Comparison of ENCODE assay signal across 17 cellular contexts in the genomic region with DNA sequence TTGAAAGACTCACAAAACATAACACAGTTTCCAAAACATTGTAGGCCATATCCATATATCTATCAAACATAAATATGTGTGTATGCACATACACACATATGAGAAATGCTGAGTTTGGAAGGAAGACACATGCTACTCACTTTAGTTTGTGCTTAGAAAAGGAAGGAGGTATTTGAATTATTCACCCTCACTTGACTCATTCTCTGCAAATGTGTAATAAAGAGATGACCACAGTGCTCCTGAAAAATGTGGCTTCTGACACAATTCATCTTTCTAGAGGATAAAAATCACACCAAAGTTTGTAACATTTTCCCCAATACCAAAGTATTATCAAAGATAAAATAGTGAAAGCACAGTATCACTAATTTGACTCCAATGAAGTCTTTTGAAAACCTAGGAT.
A peak's percentile ranks its signal among the peaks of the same experiment; 100 is the strongest.
DNase-seq lines count a peak whose midpoint lies in the region; ATAC-seq, FAIRE-seq and TF ChIP-seq lines count a peak whose summit lies in the region.
"Had no signal": no experiment of that assay in that cellular context is flagged by ENCODE, and none has a peak within 500 bp of the region (broad histone marks: within the 10 kb centered on the region; RNA-seq: fewer than 3 reads in every experiment).

No MANE protein-coding gene starts in this region.

- peak; percentile 73 for ATAC-seq in SK-N-SH treated with all-trans-retinoic acid at 6 μM for 48 hours
- ATAC-seq: naive thymus-derived CD8-positive, alpha-beta T cell had no signal

- peak; percentile 1 for DNase-seq in H54 (ENCODE audit: insufficient read length, low spot score)
- peak; percentile 64 for DNase-seq in fibroblast of peridontal ligament (ENCODE audit: extremely low read depth)
- peak; percentile 24 for DNase-seq in skeletal muscle cell (ENCODE audit: low read depth)
- DNase-seq in GM12891 (ENCODE audit: insufficient read length, low spot score) = no peak
- no peak for DNase-seq in NCI-H524 (lab: John Stamatoyannopoulos, UW)
- DNase-seq in NCI-H1694 treated with DMSO at 0.1 percent for 48 hours (lab: John Stamatoyannopoulos, UW) = no peak
- no peak for DNase-seq in SIG-M5 treated with dmso at 0.1 percent for 504 hours (lab: John Stamatoyannopoulos, UW; ENCODE audit: unreplicated experiment)
- DNase-seq: amniotic stem cell; immature natural killer cell; naive thymus-derived CD8-positive, alpha-beta T cell; NCI-H2171; spleen; stimulated activated CD8-positive, alpha-beta memory T cell treated with anti-CD3 and anti-CD28 coated beads, Interleukin-4, amount 100 ng/mL, for 48 hours had no signal

- TF ChIP-seq POLR2A in H54 (IDR thresholded peaks at IDR 0.05; ENCODE audit: low read depth, low read length) (no peak), GM12891 (IDR thresholded peaks at IDR 0.05; ENCODE audit: low read depth, low read length) (no peak)

- peak; percentile 20 for FAIRE-seq in H54 (lab: Jason Lieb, UNC)
- no peak for FAIRE-seq in GM12891 (lab: Jason Lieb, UNC)
- FAIRE-seq: endothelial cell of umbilical vein had no signal

- no peak overlapping the region for H3K4me3 ChIP-seq in skeletal muscle cell (ENCODE audit: low read depth, low read length)
- H3K4me3 ChIP-seq: BLaER1, SJSA1, spleen had no signal

TF ChIP-seq in SK-N-SH treated with all-trans-retinoic acid at 6 μM for 48 hours, 23 proteins besides CTCF, POLR2A, EP300 and RAD21:
- no peak for TF ChIP-seq ZNF565 (CRISPR knock-in tag; conservative IDR thresholded peaks at IDR 0.05; ENCODE audit: low read depth)
- no peak for TF ChIP-seq ZNF70 (CRISPR knock-in tag; IDR thresholded peaks at IDR 0.05)
- TF ChIP-seq, protein P1, sequence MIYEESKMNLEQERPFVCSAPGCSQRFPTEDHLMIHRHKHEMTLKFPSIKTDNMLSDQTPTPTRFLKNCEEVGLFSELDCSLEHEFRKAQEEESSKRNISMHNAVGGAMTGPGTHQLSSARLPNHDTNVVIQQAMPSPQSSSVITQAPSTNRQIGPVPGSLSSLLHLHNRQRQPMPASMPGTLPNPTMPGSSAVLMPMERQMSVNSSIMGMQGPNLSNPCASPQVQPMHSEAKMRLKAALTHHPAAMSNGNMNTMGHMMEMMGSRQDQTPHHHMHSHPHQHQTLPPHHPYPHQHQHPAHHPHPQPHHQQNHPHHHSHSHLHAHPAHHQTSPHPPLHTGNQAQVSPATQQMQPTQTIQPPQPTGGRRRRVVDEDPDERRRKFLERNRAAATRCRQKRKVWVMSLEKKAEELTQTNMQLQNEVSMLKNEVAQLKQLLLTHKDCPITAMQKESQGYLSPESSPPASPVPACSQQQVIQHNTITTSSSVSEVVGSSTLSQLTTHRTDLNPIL (CRISPR knock-in tag; IDR thresholded peaks at IDR 0.05; ENCODE audit: low read depth) = no peak
- TF ChIP-seq, protein P2, sequence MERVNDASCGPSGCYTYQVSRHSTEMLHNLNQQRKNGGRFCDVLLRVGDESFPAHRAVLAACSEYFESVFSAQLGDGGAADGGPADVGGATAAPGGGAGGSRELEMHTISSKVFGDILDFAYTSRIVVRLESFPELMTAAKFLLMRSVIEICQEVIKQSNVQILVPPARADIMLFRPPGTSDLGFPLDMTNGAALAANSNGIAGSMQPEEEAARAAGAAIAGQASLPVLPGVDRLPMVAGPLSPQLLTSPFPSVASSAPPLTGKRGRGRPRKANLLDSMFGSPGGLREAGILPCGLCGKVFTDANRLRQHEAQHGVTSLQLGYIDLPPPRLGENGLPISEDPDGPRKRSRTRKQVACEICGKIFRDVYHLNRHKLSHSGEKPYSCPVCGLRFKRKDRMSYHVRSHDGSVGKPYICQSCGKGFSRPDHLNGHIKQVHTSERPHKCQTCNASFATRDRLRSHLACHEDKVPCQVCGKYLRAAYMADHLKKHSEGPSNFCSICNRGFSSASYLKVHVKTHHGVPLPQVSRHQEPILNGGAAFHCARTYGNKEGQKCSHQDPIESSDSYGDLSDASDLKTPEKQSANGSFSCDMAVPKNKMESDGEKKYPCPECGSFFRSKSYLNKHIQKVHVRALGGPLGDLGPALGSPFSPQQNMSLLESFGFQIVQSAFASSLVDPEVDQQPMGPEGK (CRISPR knock-in tag; IDR thresholded peaks at IDR 0.05; ENCODE audit: borderline replicate concordance) = no peak
- no peak for TF ChIP-seq BACH2 (CRISPR knock-in tag; IDR thresholded peaks at IDR 0.05; ENCODE audit: borderline replicate concordance)

TF ChIP-seq in GM12891, 5 proteins besides CTCF, POLR2A, EP300 and RAD21:
- TF ChIP-seq TAF1 (IDR thresholded peaks at IDR 0.05; ENCODE audit: low read depth, low read length) = no peak
- no peak for TF ChIP-seq PAX5 (IDR thresholded peaks at IDR 0.05; ENCODE audit: insufficient read depth, low read length, severe bottlenecking)
- TF ChIP-seq SPI1 (IDR thresholded peaks at IDR 0.05; ENCODE audit: low read depth, low read length) = no peak
- no peak for TF ChIP-seq POU2F2 (IDR thresholded peaks at IDR 0.05; ENCODE audit: low read depth, low read length)
- no peak for TF ChIP-seq POLR2AphosphoS5 (IDR thresholded peaks at IDR 0.05; ENCODE audit: low read depth, low read length)

Comparison
In these comparisons a context has a peak if more than half of its experiments do, and no peak if none do; other contexts are left out.
1. DNase-seq: peak in H54 (single experiment), fibroblast of peridontal ligament (single experiment) and skeletal muscle cell (single experiment); none in GM12891 (single experiment), NCI-H524 (0 of 2), NCI-H1694 treated with DMSO at 0.1 percent for 48 hours (single experiment) and SIG-M5 treated with dmso at 0.1 percent for 504 hours (single experiment).